24 cellular contexts compared by ENCODE assay signal in the genomic region with DNA sequence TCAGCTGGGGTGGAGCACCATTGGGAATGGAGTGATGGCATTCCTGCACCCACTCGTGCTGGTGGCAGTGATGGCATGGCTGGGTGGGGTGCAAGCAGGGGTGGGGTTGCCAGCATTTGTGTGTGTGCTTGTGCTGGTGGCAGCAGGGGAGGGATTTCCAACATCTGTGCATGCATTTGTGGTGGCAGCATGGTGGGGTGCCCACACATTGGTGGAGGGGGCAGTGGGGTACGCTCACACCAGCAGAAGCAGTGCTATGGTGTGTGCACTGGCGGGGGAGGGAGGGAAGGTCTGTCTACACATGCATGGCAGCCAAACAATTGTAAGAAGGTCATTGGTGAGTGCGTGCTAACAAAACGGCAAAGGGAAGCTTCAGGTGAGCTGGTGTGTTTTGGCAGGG.
"Had no signal": no experiment of that assay in that cellular context is flagged by ENCODE, and none has a peak within 500 bp of the region (broad histone marks: within the 10 kb centered on the region; RNA-seq: fewer than 3 reads in every experiment).

No MANE protein-coding gene starts in this region.

- DNase-seq: islet precursor cell; left ventricle myocardium inferior; mesendoderm; naive B cell; natural killer cell; nephron progenitor cell; ovary; small intestine; stimulated activated CD4-positive, alpha-beta T cell treated with anti-CD3 and anti-CD28 coated beads, Interleukin-4, amount 100 ng/mL, for 24 hours; stimulated activated naive CD4-positive, alpha-beta T cell; uterus had no signal

- H3K9me3 Mint-ChIP-seq: natural killer cell; stimulated activated naive CD8-positive, alpha-beta T cell treated with anti-CD3 and anti-CD28 coated beads, Interleukin-15, Interleukin-2, amounts not matched to agents 100 ng/mL and 50 ng/mL, for 24 hours; type B pancreatic cell had no signal

- H3K27me3 ChIP-seq: hepatocyte, neural progenitor cell, ovary, right atrium auricular region, suprapubic skin, tibial nerve, uterus had no signal

- H3K9me3 ChIP-seq: ovary, right atrium auricular region, suprapubic skin, tibial nerve, uterus had no signal

- H3K36me3 ChIP-seq: left ventricle myocardium inferior, neural progenitor cell, ovary, right atrium auricular region, spleen, suprapubic skin, tibial nerve, uterus had no signal

- H2AFZ ChIP-seq: hepatocyte, neural progenitor cell had no signal

- H3K36me3 Mint-ChIP-seq: mesothelial cell of epicardium; neural progenitor cell; stimulated activated effector memory CD8-positive, alpha-beta T cell treated with anti-CD3 and anti-CD28 coated beads, Interleukin-12 subunit alpha, Interleukin-12 subunit beta, amount 100 ng/mL, for 72 hours; type B pancreatic cell had no signal

- H3K4me3 Mint-ChIP-seq: mesothelial cell of epicardium; naive B cell; natural killer cell; nephron progenitor cell; neural progenitor cell; stimulated activated effector memory CD8-positive, alpha-beta T cell treated with anti-CD3 and anti-CD28 coated beads, Interleukin-12 subunit alpha, Interleukin-12 subunit beta, amount 100 ng/mL, for 72 hours; stimulated activated naive CD8-positive, alpha-beta T cell treated with anti-CD3 and anti-CD28 coated beads, Interleukin-15, Interleukin-2, amounts not matched to agents 100 ng/mL and 50 ng/mL, for 24 hours; type B pancreatic cell had no signal

- H3K4me1 Mint-ChIP-seq: mesothelial cell of epicardium; naive B cell; natural killer cell; nephron progenitor cell; neural progenitor cell; stimulated activated effector memory CD8-positive, alpha-beta T cell treated with anti-CD3 and anti-CD28 coated beads, Interleukin-12 subunit alpha, Interleukin-12 subunit beta, amount 100 ng/mL, for 72 hours had no signal

- H3K27ac Mint-ChIP-seq: mesothelial cell of epicardium; natural killer cell; nephron progenitor cell; progenitor cell of endocrine pancreas; stimulated activated effector memory CD8-positive, alpha-beta T cell treated with anti-CD3 and anti-CD28 coated beads, Interleukin-12 subunit alpha, Interleukin-12 subunit beta, amount 100 ng/mL, for 72 hours; stimulated activated naive CD8-positive, alpha-beta T cell treated with anti-CD3 and anti-CD28 coated beads, Interleukin-15, Interleukin-2, amounts not matched to agents 100 ng/mL and 50 ng/mL, for 24 hours; type B pancreatic cell had no signal

- H3K27ac ChIP-seq: hepatocyte, left ventricle myocardium inferior, neural progenitor cell, ovary, right atrium auricular region, spleen, suprapubic skin, tibial nerve, uterus had no signal

- ATAC-seq: natural killer cell; sciatic nerve; stimulated activated effector memory CD8-positive, alpha-beta T cell treated with anti-CD3 and anti-CD28 coated beads, Interleukin-12 subunit alpha, Interleukin-12 subunit beta, amount 100 ng/mL, for 72 hours had no signal

- H3K4me1 ChIP-seq: left ventricle myocardium inferior, neural progenitor cell, right atrium auricular region, spleen, suprapubic skin, tibial nerve, uterus had no signal

- H3K4me3 ChIP-seq: hepatocyte, left ventricle myocardium inferior, lung, neural progenitor cell, ovary, right atrium auricular region, spleen, suprapubic skin, tibial nerve, uterus had no signal

- H3K9ac ChIP-seq: neural progenitor cell had no signal

- H3K4me2 ChIP-seq: hepatocyte, neural progenitor cell had no signal
